17 cellular contexts compared by ENCODE assay signal in genomic region chr4:1412376-1413220, GRCh38. TPM values are rescaled to one million over a fixed set of nuclear protein-coding genes. Genes with fewer than 3 reads are reported as not detected.
"Had no signal": no experiment of that assay in that cellular context is flagged by ENCODE, and none has a peak within 500 bp of the region (broad histone marks: within the 10 kb centered on the region; RNA-seq: fewer than 3 reads in every experiment).

No MANE protein-coding gene starts in this region.

- DNase-seq: activated CD4-positive, alpha-beta memory T cell treated with anti-CD3 and anti-CD28 coated beads, Interleukin-2, amount 10 ng/mL, durations not matched to agents 7 days and 5 days; activated naive CD4-positive, alpha-beta T cell treated with anti-CD3 and anti-CD28 coated beads, Interleukin-2, amount 50 U/mL, for 16 hours; amniotic stem cell; body of pancreas; erythroblast; hypothalamus; immature natural killer cell; naive B cell; spleen; stimulated activated CD4-positive, alpha-beta T cell treated with anti-CD3 and anti-CD28 coated beads, Interleukin-2, amount 100 ng/mL, for 24 hours; stimulated activated naive B cell treated with anti-CD40 and anti-IgM and Interleukin-4, amounts not matched to agents 10 μg/mL and 1 μg/mL and 100 μg/mL, for 72 hours; SW 1271 had no signal

- H3K36me3 ChIP-seq: right lobe of liver, spleen, suprapubic skin had no signal

- ATAC-seq: activated T-helper 17 cell treated with anti-CD3 and anti-CD28 coated beads, Interleukin-2, amount 50 U/mL, for 72 hours; body of pancreas; right lobe of liver; stimulated activated naive B cell treated with anti-CD40 and anti-IgM and Interleukin-4, amounts not matched to agents 10 μg/mL and 1 μg/mL and 100 μg/mL, for 72 hours had no signal

- H3K4me1 ChIP-seq: body of pancreas, right lobe of liver had no signal

- H3K9me3 ChIP-seq: body of pancreas, right lobe of liver, suprapubic skin had no signal

- H3K4me3 ChIP-seq: body of pancreas, lung, right lobe of liver, spleen, suprapubic skin had no signal

- H3K27ac ChIP-seq: body of pancreas, right lobe of liver, spleen, suprapubic skin had no signal

RNA-seq across cellular contexts. Expression of gene NKX1-1, which starts 6.4 kb away (rescaled TPM):
- total RNA-seq: activated CD4-positive, alpha-beta memory T cell treated with anti-CD3 and anti-CD28 coated beads, Interleukin-2, amount 10 ng/mL, durations not matched to agents 7 days and 5 days; activated T-helper 17 cell treated with anti-CD3 and anti-CD28 coated beads, Interleukin-2, amount 50 U/mL, for 72 hours; body of pancreas; lung; right lobe of liver; spleen; suprapubic skin; ureter had no signal
- polyA plus RNA-seq: immature natural killer cell, lung, spleen had no signal
